1 cellular context compared by ENCODE assay signal in genomic region chr12:75933136-75933535, GRCh38.
TF ChIP-seq lines count a peak whose summit lies in the region.

No MANE protein-coding gene starts in this region.

TF ChIP-seq in SK-N-SH, 30 proteins besides CTCF, POLR2A, EP300 and RAD21 (continued from another document):
- TF ChIP-seq ZBTB33 (IDR thresholded peaks at IDR 0.05; ENCODE audit: borderline replicate concordance, low read depth) (no peak), TEAD4 (IDR thresholded peaks at IDR 0.05; ENCODE audit: borderline replicate concordance, insufficient read depth) (no peak)
TF ChIP-seq in SK-N-SH: peak in this region for 2.
